20 cellular contexts compared by ENCODE assay signal in the genomic region with DNA sequence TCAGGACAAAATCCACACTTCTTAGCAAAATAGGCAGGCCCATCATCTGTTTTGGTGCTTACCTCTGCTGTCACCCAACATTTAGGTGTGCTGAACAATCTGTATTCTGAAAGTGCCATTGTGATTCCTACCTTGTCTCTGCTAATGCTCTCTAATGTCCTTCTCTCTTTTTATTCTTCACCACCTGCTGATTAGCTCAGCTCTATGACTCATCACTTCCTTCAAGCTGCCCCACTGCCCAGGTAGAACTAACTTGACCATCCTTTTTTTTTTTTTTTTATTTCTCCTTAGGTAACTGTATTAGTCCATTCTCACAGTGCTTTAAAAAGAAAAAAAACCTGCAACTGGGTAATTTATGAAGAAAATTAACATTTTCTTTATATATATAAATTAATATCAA.
DNase-seq lines count a peak whose midpoint lies in the region; ATAC-seq and TF ChIP-seq lines count a peak whose summit lies in the region.
"Had no signal": no experiment of that assay in that cellular context is flagged by ENCODE, and none has a peak within 500 bp of the region (broad histone marks: within the 10 kb centered on the region; RNA-seq: fewer than 3 reads in every experiment).

No MANE protein-coding gene starts in this region.

- H3K4me1 ChIP-seq in GM23338 (ENCODE audit: insufficient read depth) (peaks cover 11% of the 10 kb centered on the region), sigmoid colon (no peaks in the 10 kb centered on the region)

- H3K4me1 Mint-ChIP-seq in GM23338, result peaks cover 19% of the 10 kb centered on the region
- peaks cover 8% of the 10 kb centered on the region for H3K4me1 Mint-ChIP-seq in activated T-helper 1 cell treated with anti-CD3 and anti-CD28 coated beads, Interleukin-12 subunit alpha, Interleukin-12 subunit beta, Interleukin-2, Interleukin-4 antibody, amounts not matched to agents 30 ng/mL and 10 ng/mL and 1 ng/mL, durations not matched to agents 14 hours and 24 hours and 36 hours (ENCODE audit: low read depth)

- H3K27me3 ChIP-seq in GM23338 (ENCODE audit: insufficient read depth) (no peaks in the 10 kb centered on the region), sigmoid colon (no peaks in the 10 kb centered on the region)
- H3K27me3 ChIP-seq: BLaER1 treated with 17β-estradiol and CSF1 and Interleukin-3, amounts not matched to agents 10 nM and 100 nM; MG63 had no signal

- no peak for ATAC-seq in GM23338
- ATAC-seq: CD8-positive, alpha-beta T cell; T-cell had no signal

- no peak overlapping the region for H3K4me2 ChIP-seq in GM23338
- H3K4me2 ChIP-seq: BLaER1 treated with 17β-estradiol and CSF1 and Interleukin-3, amounts not matched to agents 10 nM and 100 nM; SK-N-SH had no signal

- no peaks in the 10 kb centered on the region for H3K79me2 ChIP-seq in GM23338 (replicated peaks; ENCODE audit: insufficient read depth)

- intact Hi-C loops in activated T-helper 1 cell treated with anti-CD3 and anti-CD28 coated beads, Interleukin-12 subunit alpha, Interleukin-12 subunit beta, Interleukin-2, Interleukin-4 antibody, amounts not matched to agents 30 ng/mL and 10 ng/mL and 1 ng/mL, durations not matched to agents 14 hours and 24 hours and 36 hours (cut with micrococcal nuclease), result no loop called here
- intact Hi-C loops in sigmoid colon (cut with DNase I), result no loop called here

- H3K36me3 Mint-ChIP-seq in GM23338 (ENCODE audit: low read depth), result no peaks in the 10 kb centered on the region
- no peaks in the 10 kb centered on the region for H3K36me3 Mint-ChIP-seq in activated T-helper 1 cell treated with anti-CD3 and anti-CD28 coated beads, Interleukin-12 subunit alpha, Interleukin-12 subunit beta, Interleukin-2, Interleukin-4 antibody, amounts not matched to agents 30 ng/mL and 10 ng/mL and 1 ng/mL, durations not matched to agents 14 hours and 24 hours and 36 hours (ENCODE audit: low read depth)
- H3K36me3 Mint-ChIP-seq: T-cell had no signal

- DNase-seq in COLO668 (lab: John Stamatoyannopoulos, UW; ENCODE audit: unreplicated experiment), result peak; percentile 4
- DNase-seq in GM23338 (ENCODE audit: low spot score), result peak; percentile 8
- no peak for DNase-seq in activated T-helper 1 cell treated with anti-CD3 and anti-CD28 coated beads, Interleukin-12 subunit alpha, Interleukin-12 subunit beta, Interleukin-2, Interleukin-4 antibody, amounts not matched to agents 30 ng/mL and 10 ng/mL and 1 ng/mL, durations not matched to agents 14 hours and 24 hours and 36 hours (ENCODE audit: low spot score)
- peak; percentile 65 for DNase-seq in kidney tubule cell (ENCODE audit: low spot score)
- DNase-seq in NCI-H187 treated with DMSO at 0.1 percent for 48 hours (lab: John Stamatoyannopoulos, UW), result no peak
- no peak for DNase-seq in activated naive CD4-positive, alpha-beta T cell (lab: John Stamatoyannopoulos, UW)
- no peak for DNase-seq in sigmoid colon
- DNase-seq: CD8-positive, alpha-beta T cell; GDM1; GM23248; Kasumi-1; MG63; NCI-H1092; NCI-H1436 treated with DMSO at 0.1 percent for 48 hours; NCI-H2081; NCI-H524 treated with DMSO at 0.1 percent for 48 hours; SHP77; SK-N-SH; T-cell had no signal

- H3K27ac ChIP-seq in GM23338 (ENCODE audit: low read depth) (no peak overlapping the region), sigmoid colon (no peak overlapping the region)
- H3K27ac ChIP-seq: BLaER1 treated with 17β-estradiol and CSF1 and Interleukin-3, amounts not matched to agents 10 nM and 100 nM; GM23248 had no signal

- H3F3A ChIP-seq in GM23338 (replicated peaks; ENCODE audit: low read depth), result no peaks in the 10 kb centered on the region

- TF ChIP-seq CTCF in GM23338 (conservative IDR thresholded peaks at IDR 0.05; ENCODE audit: low read depth in 2 of 2) (no peak), sigmoid colon (IDR thresholded peaks at IDR 0.05) (no peak)

- no peak overlapping the region for H3K4me3 ChIP-seq in GM23338
- H3K4me3 ChIP-seq in sigmoid colon, result no peak overlapping the region
- H3K4me3 ChIP-seq: BLaER1 treated with 17β-estradiol and CSF1 and Interleukin-3, amounts not matched to agents 10 nM and 100 nM; GM23248; MG63 had no signal

- H2AFZ ChIP-seq in GM23338, result no peak overlapping the region
- H2AFZ ChIP-seq: GM23248 had no signal

- no peak overlapping the region for H3K4me3 Mint-ChIP-seq in GM23338
- no peak overlapping the region for H3K4me3 Mint-ChIP-seq in activated T-helper 1 cell treated with anti-CD3 and anti-CD28 coated beads, Interleukin-12 subunit alpha, Interleukin-12 subunit beta, Interleukin-2, Interleukin-4 antibody, amounts not matched to agents 30 ng/mL and 10 ng/mL and 1 ng/mL, durations not matched to agents 14 hours and 24 hours and 36 hours
- H3K4me3 Mint-ChIP-seq: CD8-positive, alpha-beta T cell; T-cell had no signal

- H3K36me3 ChIP-seq in GM23338 (ENCODE audit: insufficient read depth), result no peaks in the 10 kb centered on the region
- no peaks in the 10 kb centered on the region for H3K36me3 ChIP-seq in sigmoid colon
- H3K36me3 ChIP-seq: BLaER1 treated with 17β-estradiol and CSF1 and Interleukin-3, amounts not matched to agents 10 nM and 100 nM; MG63 had no signal

- peaks cover 3% of the 10 kb centered on the region for H3K27me3 Mint-ChIP-seq in GM23338 (ENCODE audit: insufficient read depth, low read depth, poor library complexity)
- H3K27me3 Mint-ChIP-seq in activated T-helper 1 cell treated with anti-CD3 and anti-CD28 coated beads, Interleukin-12 subunit alpha, Interleukin-12 subunit beta, Interleukin-2, Interleukin-4 antibody, amounts not matched to agents 30 ng/mL and 10 ng/mL and 1 ng/mL, durations not matched to agents 14 hours and 24 hours and 36 hours (ENCODE audit: insufficient read depth), result no peaks in the 10 kb centered on the region
- H3K27me3 Mint-ChIP-seq: T-cell had no signal

- H3K27ac Mint-ChIP-seq in GM23338, result no peak overlapping the region; the same call in 1 of the 2 replicates
- H3K27ac Mint-ChIP-seq in activated T-helper 1 cell treated with anti-CD3 and anti-CD28 coated beads, Interleukin-12 subunit alpha, Interleukin-12 subunit beta, Interleukin-2, Interleukin-4 antibody, amounts not matched to agents 30 ng/mL and 10 ng/mL and 1 ng/mL, durations not matched to agents 14 hours and 24 hours and 36 hours, result peak overlapping the region; percentile 41
- H3K27ac Mint-ChIP-seq: CD8-positive, alpha-beta T cell; T-cell had no signal

- peaks cover 14% of the 10 kb centered on the region for H3K9me2 ChIP-seq in GM23338 (ENCODE audit: insufficient read depth)
- H3K9me2 ChIP-seq: SK-N-SH had no signal

- H3K9me3 ChIP-seq in sigmoid colon, result no peaks in the 10 kb centered on the region
- H3K9me3 ChIP-seq: BLaER1 treated with 17β-estradiol and CSF1 and Interleukin-3, amounts not matched to agents 10 nM and 100 nM; MG63; SK-N-SH had no signal

- no peak for TF ChIP-seq EP300 in sigmoid colon (IDR thresholded peaks at IDR 0.05)

- H3K9me3 Mint-ChIP-seq in GM23338, result no peaks in the 10 kb centered on the region
- no peaks in the 10 kb centered on the region for H3K9me3 Mint-ChIP-seq in activated T-helper 1 cell treated with anti-CD3 and anti-CD28 coated beads, Interleukin-12 subunit alpha, Interleukin-12 subunit beta, Interleukin-2, Interleukin-4 antibody, amounts not matched to agents 30 ng/mL and 10 ng/mL and 1 ng/mL, durations not matched to agents 14 hours and 24 hours and 36 hours
- H3K9me3 Mint-ChIP-seq: CD8-positive, alpha-beta T cell; T-cell had no signal

- no peak for TF ChIP-seq POLR2A in sigmoid colon (IDR thresholded peaks at IDR 0.05)

- no peaks in the 10 kb centered on the region for H4K20me1 ChIP-seq in GM23338 (replicated peaks; ENCODE audit: insufficient read depth)
- H4K20me1 ChIP-seq: BLaER1 treated with 17β-estradiol and CSF1 and Interleukin-3, amounts not matched to agents 10 nM and 100 nM had no signal

TF ChIP-seq in GM23338, 12 proteins besides CTCF, POLR2A, EP300 and RAD21 (continues in another document):
- TF ChIP-seq NANOG (IDR thresholded peaks at IDR 0.05; ENCODE audit: borderline replicate concordance) (no peak), STAT1 (IDR thresholded peaks at IDR 0.05; ENCODE audit: unreplicated experiment) (no peak), EZH2phosphoT487 (IDR thresholded peaks at IDR 0.05; ENCODE audit: unreplicated experiment) (no peak)
- TF ChIP-seq, protein P1, sequence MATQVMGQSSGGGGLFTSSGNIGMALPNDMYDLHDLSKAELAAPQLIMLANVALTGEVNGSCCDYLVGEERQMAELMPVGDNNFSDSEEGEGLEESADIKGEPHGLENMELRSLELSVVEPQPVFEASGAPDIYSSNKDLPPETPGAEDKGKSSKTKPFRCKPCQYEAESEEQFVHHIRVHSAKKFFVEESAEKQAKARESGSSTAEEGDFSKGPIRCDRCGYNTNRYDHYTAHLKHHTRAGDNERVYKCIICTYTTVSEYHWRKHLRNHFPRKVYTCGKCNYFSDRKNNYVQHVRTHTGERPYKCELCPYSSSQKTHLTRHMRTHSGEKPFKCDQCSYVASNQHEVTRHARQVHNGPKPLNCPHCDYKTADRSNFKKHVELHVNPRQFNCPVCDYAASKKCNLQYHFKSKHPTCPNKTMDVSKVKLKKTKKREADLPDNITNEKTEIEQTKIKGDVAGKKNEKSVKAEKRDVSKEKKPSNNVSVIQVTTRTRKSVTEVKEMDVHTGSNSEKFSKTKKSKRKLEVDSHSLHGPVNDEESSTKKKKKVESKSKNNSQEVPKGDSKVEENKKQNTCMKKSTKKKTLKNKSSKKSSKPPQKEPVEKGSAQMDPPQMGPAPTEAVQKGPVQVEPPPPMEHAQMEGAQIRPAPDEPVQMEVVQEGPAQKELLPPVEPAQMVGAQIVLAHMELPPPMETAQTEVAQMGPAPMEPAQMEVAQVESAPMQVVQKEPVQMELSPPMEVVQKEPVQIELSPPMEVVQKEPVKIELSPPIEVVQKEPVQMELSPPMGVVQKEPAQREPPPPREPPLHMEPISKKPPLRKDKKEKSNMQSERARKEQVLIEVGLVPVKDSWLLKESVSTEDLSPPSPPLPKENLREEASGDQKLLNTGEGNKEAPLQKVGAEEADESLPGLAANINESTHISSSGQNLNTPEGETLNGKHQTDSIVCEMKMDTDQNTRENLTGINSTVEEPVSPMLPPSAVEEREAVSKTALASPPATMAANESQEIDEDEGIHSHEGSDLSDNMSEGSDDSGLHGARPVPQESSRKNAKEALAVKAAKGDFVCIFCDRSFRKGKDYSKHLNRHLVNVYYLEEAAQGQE (IDR thresholded peaks at IDR 0.05; ENCODE audit: unreplicated experiment), result no peak

Comparison
In these comparisons a context has a peak if more than half of its experiments do, and no peak if none do; other contexts are left out.
1. DNase-seq: peak in COLO668 (single experiment), GM23338 (single experiment) and kidney tubule cell (single experiment); none in activated T-helper 1 cell treated with anti-CD3 and anti-CD28 coated beads, Interleukin-12 subunit alpha, Interleukin-12 subunit beta, Interleukin-2, Interleukin-4 antibody, amounts not matched to agents 30 ng/mL and 10 ng/mL and 1 ng/mL, durations not matched to agents 14 hours and 24 hours and 36 hours (single experiment), NCI-H187 treated with DMSO at 0.1 percent for 48 hours (single experiment), activated naive CD4-positive, alpha-beta T cell (0 of 4) and sigmoid colon (single experiment).